Comparison of ENCODE assay signal across 1 cellular context in genomic region chr13:27125357-27126282, GRCh38.
TF ChIP-seq lines count a peak whose summit lies in the region.

No MANE protein-coding gene starts in this region.

TF ChIP-seq in K562, 482 proteins besides CTCF, POLR2A, EP300 and RAD21 (continued from another document and continues in another):
- TF ChIP-seq MGA (IDR thresholded peaks at IDR 0.05) (no peak), ZNF280B (CRISPR knock-in tag; IDR thresholded peaks at IDR 0.05) (no peak), SIN3A (IDR thresholded peaks at IDR 0.05; ENCODE audit: borderline replicate concordance in 2 of 2, control insufficient read depth in 1 of 2, low read depth in 2 of 2, low read length in 2 of 2) (no peak; a peak in 1 of 4 replicates), ATF3 (IDR thresholded peaks at IDR 0.05) (no peak), ATF3 (CRISPR knock-in tag; conservative IDR thresholded peaks at IDR 0.05) (no peak), ZNF444 (CRISPR knock-in tag; IDR thresholded peaks at IDR 0.05) (no peak), SMC3 (conservative IDR thresholded peaks at IDR 0.05; ENCODE audit: insufficient read depth, low read depth, low read length) (no peak), PATZ1 (CRISPR knock-in tag; IDR thresholded peaks at IDR 0.05; ENCODE audit: borderline replicate concordance) (no peak), KLF16 (IDR thresholded peaks at IDR 0.05) (no peak), ZNF217 (CRISPR knock-in tag; IDR thresholded peaks at IDR 0.05) (no peak), ZNF133 (CRISPR knock-in tag; IDR thresholded peaks at IDR 0.05) (no peak), ZHX1 (conservative IDR thresholded peaks at IDR 0.05; ENCODE audit: low read length) (no peak), SFPQ (IDR thresholded peaks at IDR 0.05; ENCODE audit: low read depth, low read length) (no peak), ZNF583 (CRISPR knock-in tag; IDR thresholded peaks at IDR 0.05) (no peak), ZBTB43 (CRISPR knock-in tag; IDR thresholded peaks at IDR 0.05) (no peak), CEBPG (CRISPR knock-in tag; IDR thresholded peaks at IDR 0.05) (peak; percentile 41; the same call in 1 of the 2 replicates), CEBPG (tag; conservative IDR thresholded peaks at IDR 0.05 in 1 of 2, IDR thresholded peaks at IDR 0.05 in 1 of 2) (0 out of 4 replicates have a peak, but pooled peaks of 1 of the 2 experiments have one; percentile 8), PHF8 (IDR thresholded peaks at IDR 0.05; ENCODE audit: borderline replicate concordance, low read length) (peak; percentile 49; the same call in 1 of the 2 replicates), MTF1 (CRISPR knock-in tag; IDR thresholded peaks at IDR 0.05; ENCODE audit: borderline replicate concordance) (no peak), NFXL1 (CRISPR knock-in tag; IDR thresholded peaks at IDR 0.05) (no peak), ZBTB26 (CRISPR knock-in tag; IDR thresholded peaks at IDR 0.05) (no peak), PTRF (tag; IDR thresholded peaks at IDR 0.05) (no peak), PHF21A (IDR thresholded peaks at IDR 0.05; ENCODE audit: borderline replicate concordance, low read depth) (no peak), SP1 (CRISPR knock-in tag; IDR thresholded peaks at IDR 0.05) (peak; percentile 61; the same call in 1 of the 2 replicates), XRCC4 (IDR thresholded peaks at IDR 0.05; ENCODE audit: extremely low read depth, insufficient read depth, insufficient read length) (no peak), NRF1 (conservative IDR thresholded peaks at IDR 0.05 in 1 of 2, IDR thresholded peaks at IDR 0.05 in 1 of 2) (peak; percentile 32 to 50; a peak in 3 of 4 replicates), MLX (CRISPR knock-in tag; conservative IDR thresholded peaks at IDR 0.05) (no peak), TAL1 (IDR thresholded peaks at IDR 0.05) (peak; percentile 47; the same call in 1 of the 2 replicates), CSDE1 (IDR thresholded peaks at IDR 0.05) (no peak)
